ENCODE assay signal across 21 cellular contexts in genomic region chr9:121472361-121472910, GRCh38.
"Had no signal": no experiment of that assay in that cellular context is flagged by ENCODE, and none has a peak within 500 bp of the region (broad histone marks: within the 10 kb centered on the region; RNA-seq: fewer than 3 reads in every experiment).

No MANE protein-coding gene starts in this region.

- H3K27me3 ChIP-seq: esophagus squamous epithelium, gastroesophageal sphincter, suprapubic skin, tibial nerve, upper lobe of right lung, vagina had no signal

- ATAC-seq: gastroesophageal sphincter; left colon; naive thymus-derived CD4-positive, alpha-beta T cell; psoas muscle; sciatic nerve; stimulated activated naive CD8-positive, alpha-beta T cell treated with anti-CD3 and anti-CD28 coated beads, Interleukin-15, Interleukin-2, amounts not matched to agents 100 U/mL and 50 U/mL, for 24 hours; upper lobe of right lung had no signal

- H3K27ac ChIP-seq: epithelial cell of prostate, gastroesophageal sphincter, psoas muscle, skin epidermis, suprapubic skin, tibial nerve, upper lobe of right lung, vagina had no signal

- H3K9me3 ChIP-seq: esophagus squamous epithelium, gastroesophageal sphincter, psoas muscle, suprapubic skin, tibial nerve, upper lobe of right lung, vagina had no signal

- DNase-seq: effector memory CD4-positive, alpha-beta T cell; esophagus squamous epithelium; foreskin fibroblast; immature natural killer cell; kidney; left colon; mesendoderm; naive thymus-derived CD4-positive, alpha-beta T cell; nephron progenitor cell; psoas muscle; retina; stimulated activated CD4-positive, alpha-beta T cell treated with anti-CD3 and anti-CD28 coated beads, Interleukin-12 subunit alpha, Interleukin-12 subunit beta, amount 100 ng/mL, for 4 hours; stimulated activated naive CD8-positive, alpha-beta T cell treated with anti-CD3 and anti-CD28 coated beads, Interleukin-15, Interleukin-2, amounts not matched to agents 100 U/mL and 50 U/mL, for 24 hours; upper lobe of right lung had no signal

- H3K4me3 ChIP-seq: esophagus squamous epithelium, gastroesophageal sphincter, psoas muscle, skin epidermis, suprapubic skin, tibial nerve, upper lobe of right lung, vagina had no signal

- H3K4me1 ChIP-seq: psoas muscle, tibial nerve, upper lobe of right lung, vagina had no signal

- H3K36me3 ChIP-seq: esophagus squamous epithelium, gastroesophageal sphincter, suprapubic skin, tibial nerve, upper lobe of right lung, vagina had no signal
